ENCODE assay signal across 24 cellular contexts in genomic region chr19:16853066-16853465, GRCh38. TPM values are rescaled to one million over a fixed set of nuclear protein-coding genes. Genes with fewer than 3 reads are reported as not detected.
"Had no signal": no experiment of that assay in that cellular context is flagged by ENCODE, and none has a peak within 500 bp of the region (broad histone marks: within the 10 kb centered on the region; RNA-seq: fewer than 3 reads in every experiment).

No MANE protein-coding gene starts in this region.

- H3K27me3 ChIP-seq: colonic mucosa, dorsolateral prefrontal cortex, esophagus muscularis mucosa, esophagus squamous epithelium, foreskin keratinocyte, gastrocnemius medialis, gastroesophageal sphincter, heart left ventricle, heart right ventricle had no signal

- H3K9me3 ChIP-seq: colonic mucosa, esophagus muscularis mucosa, esophagus squamous epithelium, gastrocnemius medialis, gastroesophageal sphincter, heart left ventricle, heart right ventricle had no signal

- DNase-seq: colonic mucosa; cortex of kidney; dermis blood vessel endothelial cell; dorsolateral prefrontal cortex; effector CD4-positive, alpha-beta T cell; effector CD8-positive, alpha-beta T cell; effector memory CD4-positive, alpha-beta T cell; effector memory CD8-positive, alpha-beta T cell; endodermal cell; erythroblast; esophagus squamous epithelium; foreskin fibroblast; foreskin keratinocyte; foreskin melanocyte; gastrocnemius medialis; glutamatergic neuron; head of caudate nucleus; heart left ventricle; heart right ventricle had no signal

- H3K4me3 ChIP-seq: colonic mucosa, coronary artery, dorsolateral prefrontal cortex, esophagus muscularis mucosa, esophagus squamous epithelium, gastrocnemius medialis, gastroesophageal sphincter, heart left ventricle, heart right ventricle had no signal

- H3K27ac ChIP-seq: colonic mucosa, coronary artery, dorsolateral prefrontal cortex, epithelial cell of prostate, esophagus muscularis mucosa, esophagus squamous epithelium, foreskin keratinocyte, gastrocnemius medialis, gastroesophageal sphincter, heart left ventricle, heart right ventricle had no signal

- H3K4me1 ChIP-seq: esophagus muscularis mucosa, esophagus squamous epithelium, foreskin keratinocyte, gastrocnemius medialis, heart left ventricle had no signal

RNA-seq across cellular contexts. Expression of gene F2RL3, which starts 35.7 kb away (rescaled TPM):
- total RNA-seq: endodermal cell, epithelial cell of proximal tubule, foreskin keratinocyte had no signal
- polyA plus RNA-seq: foreskin keratinocyte had no signal
